In genomic region chr10:50275650-50276235, GRCh38 we compare ENCODE assay signal across 9 cellular contexts. TPM values are rescaled to one million over a fixed set of nuclear protein-coding genes. Genes with fewer than 3 reads are reported as not detected.
A peak's percentile ranks its signal among the peaks of the same experiment; 100 is the strongest.
DNase-seq lines count a peak whose midpoint lies in the region; ATAC-seq, FAIRE-seq and TF ChIP-seq lines count a peak whose summit lies in the region.
"Had no signal": no experiment of that assay in that cellular context is flagged by ENCODE, and none has a peak within 500 bp of the region (broad histone marks: within the 10 kb centered on the region; RNA-seq: fewer than 3 reads in every experiment).

No MANE protein-coding gene starts in this region.

- H3K36me3 ChIP-seq in HAP-1 (replicated peaks) (no peaks in the 10 kb centered on the region), kidney (ENCODE audit: control insufficient read depth in 1 of 2, insufficient read depth in 2 of 2, low read length in 2 of 2) (no peaks in the 10 kb centered on the region)
- H3K36me3 ChIP-seq: BLaER1 had no signal

- H3K27me3 ChIP-seq in HAP-1 (ENCODE audit: low read depth), result 0 out of 2 replicates have a peak, but pooled peaks cover 2% of the 10 kb centered on the region
- H3K27me3 ChIP-seq: BLaER1 had no signal

- TF ChIP-seq CTCF in kidney (IDR thresholded peaks at IDR 0.05; ENCODE audit: borderline replicate concordance, extremely low read depth, insufficient read depth), result peak; percentile 57

- peaks cover 17% of the 10 kb centered on the region for H3K27me3 Mint-ChIP-seq in activated naive CD8-positive, alpha-beta T cell treated with anti-CD3 and anti-CD28 coated beads, Interleukin-2, amount 50 U/mL, for 24 hours

- intact Hi-C loops in kidney (cut with DNase I), result no loop called here

- H3K4me3 Mint-ChIP-seq in activated naive CD8-positive, alpha-beta T cell treated with anti-CD3 and anti-CD28 coated beads, Interleukin-2, amount 50 U/mL, for 24 hours, result no peak overlapping the region

- no peaks in the 10 kb centered on the region for H3K36me3 Mint-ChIP-seq in activated naive CD8-positive, alpha-beta T cell treated with anti-CD3 and anti-CD28 coated beads, Interleukin-2, amount 50 U/mL, for 24 hours (ENCODE audit: low read depth)

- no peaks in the 10 kb centered on the region for H3K9me3 Mint-ChIP-seq in activated naive CD8-positive, alpha-beta T cell treated with anti-CD3 and anti-CD28 coated beads, Interleukin-2, amount 50 U/mL, for 24 hours

- in situ Hi-C loops in HAP-1 (cut with MboI; ENCODE audit: low sequenced_read_pairs), result no loop called here

- H3K4me3 ChIP-seq in HAP-1 (no peak overlapping the region), kidney (ENCODE audit: low read length in 2 of 2) (no peak overlapping the region)
- H3K4me3 ChIP-seq: BLaER1 had no signal

- H3K4me1 ChIP-seq in HAP-1, result no peaks in the 10 kb centered on the region
- no peaks in the 10 kb centered on the region for H3K4me1 ChIP-seq in kidney (ENCODE audit: control insufficient read depth in 1 of 2, insufficient read depth in 1 of 2, low read depth in 1 of 2, low read length in 2 of 2)
- H3K4me1 ChIP-seq: BLaER1 had no signal

- DNase-seq in NCI-H146 (lab: John Stamatoyannopoulos, UW) (peak; percentile 2), NCI-H146 treated with DMSO at 0.1 percent for 48 hours (lab: John Stamatoyannopoulos, UW; ENCODE audit: unreplicated experiment) (no peak), HAP-1 (ENCODE audit: low spot score in 2 of 2) (peak; percentile 10 to 49), NCI-H774 (lab: John Stamatoyannopoulos, UW) (peak; percentile 7), kidney (no peak), NCI-H187 treated with DMSO at 0.1 percent for 48 hours (lab: John Stamatoyannopoulos, UW) (no peak)
- DNase-seq in activated naive CD8-positive, alpha-beta T cell treated with anti-CD3 and anti-CD28 coated beads, Interleukin-2, amount 50 U/mL, for 24 hours, result peak; percentile 51
- DNase-seq in stimulated activated CD8-positive, alpha-beta memory T cell treated with anti-CD3 and anti-CD28 coated beads, Interleukin-4, amount 100 ng/mL, for 48 hours, result peak; percentile 65

- ATAC-seq in activated naive CD8-positive, alpha-beta T cell treated with anti-CD3 and anti-CD28 coated beads, Interleukin-2, amount 50 U/mL, for 24 hours, result no peak

- FAIRE-seq in kidney (lab: Jason Lieb, UNC), result no peak

- no peak overlapping the region for H3K27ac Mint-ChIP-seq in activated naive CD8-positive, alpha-beta T cell treated with anti-CD3 and anti-CD28 coated beads, Interleukin-2, amount 50 U/mL, for 24 hours

- no peak overlapping the region for H3K27ac ChIP-seq in kidney (ENCODE audit: low read depth in 2 of 2, low read length in 2 of 2)
- H3K27ac ChIP-seq: BLaER1 had no signal

- H3K9ac ChIP-seq in kidney (ENCODE audit: low read length in 2 of 2), result no peak overlapping the region
- H3K9ac ChIP-seq: BLaER1 had no signal

- H3K4me1 Mint-ChIP-seq in activated naive CD8-positive, alpha-beta T cell treated with anti-CD3 and anti-CD28 coated beads, Interleukin-2, amount 50 U/mL, for 24 hours, result no peaks in the 10 kb centered on the region

- no peaks in the 10 kb centered on the region for H3K9me3 ChIP-seq in HAP-1
- no peaks in the 10 kb centered on the region for H3K9me3 ChIP-seq in kidney (ENCODE audit: control insufficient read depth in 1 of 2, low read length in 2 of 2)
- H3K9me3 ChIP-seq: BLaER1 had no signal

RNA-seq across cellular contexts. Expression of gene ASAH2, which starts 24.4 kb away (rescaled TPM):
- 1.3 TPM for total RNA-seq in kidney
- 0.45 TPM for polyA plus RNA-seq in kidney (ENCODE audit: insufficient read depth, low read depth, low replicate concordance)

Comparison
In these comparisons a context has a peak if more than half of its experiments do, and no peak if none do; other contexts are left out.
1. DNase-seq: peak in NCI-H146 (single experiment), HAP-1 (2 of 2), NCI-H774 (single experiment), activated naive CD8-positive, alpha-beta T cell treated with anti-CD3 and anti-CD28 coated beads, Interleukin-2, amount 50 U/mL, for 24 hours (single experiment) and stimulated activated CD8-positive, alpha-beta memory T cell treated with anti-CD3 and anti-CD28 coated beads, Interleukin-4, amount 100 ng/mL, for 48 hours (single experiment); none in NCI-H146 treated with DMSO at 0.1 percent for 48 hours (single experiment), kidney (single experiment) and NCI-H187 treated with DMSO at 0.1 percent for 48 hours (single experiment).